8 cellular contexts compared by ENCODE assay signal in the genomic region with DNA sequence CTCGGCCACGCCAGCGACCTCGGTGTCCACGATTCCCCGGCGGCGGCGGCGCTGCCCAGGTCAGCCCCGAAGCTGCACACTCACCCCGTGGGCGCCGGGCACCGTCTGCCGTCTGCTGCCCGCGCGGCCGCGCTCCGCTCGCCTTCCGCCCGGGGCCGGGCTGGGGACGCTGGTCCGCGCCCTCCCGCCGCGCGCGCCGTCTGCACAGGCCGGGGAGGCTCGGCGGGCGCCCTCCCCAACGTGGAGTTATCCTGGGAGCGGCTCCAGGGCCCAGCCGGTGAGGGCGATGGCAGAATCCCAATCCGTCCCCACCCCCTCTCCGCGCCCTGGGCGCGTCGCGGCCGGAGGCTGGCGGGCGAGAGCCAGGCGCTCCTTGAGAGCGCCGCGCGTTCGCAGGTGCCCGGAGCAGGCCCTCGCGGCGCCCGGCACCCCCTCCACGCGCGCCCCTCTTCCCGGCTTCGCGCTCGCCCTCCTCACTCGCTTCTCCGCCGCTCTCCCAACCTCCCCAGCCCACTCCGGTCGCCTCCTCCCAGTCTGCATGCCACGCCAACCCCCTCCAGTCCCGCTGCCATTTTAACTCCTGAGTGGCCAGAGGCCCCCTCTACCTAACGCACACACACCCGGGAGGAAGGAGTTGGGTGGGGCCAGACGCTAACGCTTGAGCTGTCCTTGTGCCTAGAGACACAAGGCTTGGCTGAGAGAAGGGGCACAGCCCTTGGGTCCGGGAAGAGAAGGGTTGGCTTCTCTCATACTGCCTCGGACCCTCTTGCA.
DNase-seq lines count a peak whose midpoint lies in the region; ATAC-seq lines count a peak whose summit lies in the region.

A gene (minus strand): TSS at position 503 of the 771 bp plus-strand sequence. CDS start 65,746 bp downstream, outside the sequence.

- peaks cover 9% of the 10 kb centered on the region for H3K4me1 Mint-ChIP-seq in T-helper 1 cell treated with Interleukin-12 subunit alpha and Interleukin-12 subunit beta and Interleukin-4 antibody, amounts not matched to agents 30 μg/mL and 1 μg/mL, for 36 hours (ENCODE audit: low read depth)
- peaks cover 9% of the 10 kb centered on the region for H3K4me1 Mint-ChIP-seq in activated naive CD8-positive, alpha-beta T cell (ENCODE audit: low read depth)
- peaks cover 12% of the 10 kb centered on the region for H3K4me1 Mint-ChIP-seq in stimulated activated effector memory CD8-positive, alpha-beta T cell treated with anti-CD3 and anti-CD28 coated beads, Interleukin-12 subunit alpha, Interleukin-12 subunit beta, amount 100 ng/mL, for 72 hours

- no peaks in the 10 kb centered on the region for H3K36me3 Mint-ChIP-seq in T-helper 1 cell treated with Interleukin-12 subunit alpha and Interleukin-12 subunit beta and Interleukin-4 antibody, amounts not matched to agents 30 μg/mL and 1 μg/mL, for 36 hours (ENCODE audit: low read depth)
- H3K36me3 Mint-ChIP-seq in activated naive CD8-positive, alpha-beta T cell, result no peaks in the 10 kb centered on the region
- H3K36me3 Mint-ChIP-seq in stimulated activated effector memory CD8-positive, alpha-beta T cell treated with anti-CD3 and anti-CD28 coated beads, Interleukin-12 subunit alpha, Interleukin-12 subunit beta, amount 100 ng/mL, for 72 hours, result no peaks in the 10 kb centered on the region

- H3K9me3 Mint-ChIP-seq in T-helper 1 cell treated with Interleukin-12 subunit alpha and Interleukin-12 subunit beta and Interleukin-4 antibody, amounts not matched to agents 30 μg/mL and 1 μg/mL, for 36 hours, result no peaks in the 10 kb centered on the region
- no peaks in the 10 kb centered on the region for H3K9me3 Mint-ChIP-seq in activated naive CD8-positive, alpha-beta T cell (ENCODE audit: low read depth)
- H3K9me3 Mint-ChIP-seq in stimulated activated effector memory CD8-positive, alpha-beta T cell treated with anti-CD3 and anti-CD28 coated beads, Interleukin-12 subunit alpha, Interleukin-12 subunit beta, amount 100 ng/mL, for 72 hours, result no peaks in the 10 kb centered on the region

- no peak for ATAC-seq in stimulated activated effector memory CD8-positive, alpha-beta T cell treated with anti-CD3 and anti-CD28 coated beads, Interleukin-12 subunit alpha, Interleukin-12 subunit beta, amount 100 ng/mL, for 72 hours
- ATAC-seq in HG03342 (IDR thresholded peaks at IDR 0.05; ENCODE audit: unreplicated experiment) (no peak), GM18868 (IDR thresholded peaks at IDR 0.05; ENCODE audit: unreplicated experiment) (no peak)

- H3K27me3 Mint-ChIP-seq in T-helper 1 cell treated with Interleukin-12 subunit alpha and Interleukin-12 subunit beta and Interleukin-4 antibody, amounts not matched to agents 30 μg/mL and 1 μg/mL, for 36 hours (ENCODE audit: low read depth), result peaks cover 67% of the 10 kb centered on the region
- peaks cover 19% of the 10 kb centered on the region for H3K27me3 Mint-ChIP-seq in activated naive CD8-positive, alpha-beta T cell

- DNase-seq in T-helper 1 cell (no peak), iPS-NIHi7 (ENCODE audit: extremely low spot score) (peak; percentile 48)
- no peak for DNase-seq in stimulated activated effector memory CD8-positive, alpha-beta T cell treated with anti-CD3 and anti-CD28 coated beads, Interleukin-12 subunit alpha, Interleukin-12 subunit beta, amount 100 ng/mL, for 72 hours (ENCODE audit: low spot score in 2 of 2)
- DNase-seq in stimulated activated naive CD4-positive, alpha-beta T cell treated with Interleukin-2 at 50 U/mL for 16 hours (lab: John Stamatoyannopoulos, UW), result no peak

- no peak within 1 kb of the TSS for H3K27ac Mint-ChIP-seq in T-helper 1 cell treated with Interleukin-12 subunit alpha and Interleukin-12 subunit beta and Interleukin-4 antibody, amounts not matched to agents 30 μg/mL and 1 μg/mL, for 36 hours
- H3K27ac Mint-ChIP-seq in activated naive CD8-positive, alpha-beta T cell, result no peak within 1 kb of the TSS
- H3K27ac Mint-ChIP-seq in stimulated activated effector memory CD8-positive, alpha-beta T cell treated with anti-CD3 and anti-CD28 coated beads, Interleukin-12 subunit alpha, Interleukin-12 subunit beta, amount 100 ng/mL, for 72 hours, result no peak within 1 kb of the TSS

- peak within 1 kb of the TSS; percentile 68 for H3K4me3 Mint-ChIP-seq in T-helper 1 cell treated with Interleukin-12 subunit alpha and Interleukin-12 subunit beta and Interleukin-4 antibody, amounts not matched to agents 30 μg/mL and 1 μg/mL, for 36 hours
- H3K4me3 Mint-ChIP-seq in activated naive CD8-positive, alpha-beta T cell, result peak within 1 kb of the TSS; percentile 69
- H3K4me3 Mint-ChIP-seq in stimulated activated effector memory CD8-positive, alpha-beta T cell treated with anti-CD3 and anti-CD28 coated beads, Interleukin-12 subunit alpha, Interleukin-12 subunit beta, amount 100 ng/mL, for 72 hours, result peak within 1 kb of the TSS; percentile 9

Comparison
In these comparisons a context has a peak if more than half of its experiments do, and no peak if none do; other contexts are left out.
1. H3K4me3 Mint-ChIP-seq: peak in every context shown above with its lines; median percentile 69 in activated naive CD8-positive, alpha-beta T cell; 68 in T-helper 1 cell treated with Interleukin-12 subunit alpha and Interleukin-12 subunit beta and Interleukin-4 antibody, amounts not matched to agents 30 μg/mL and 1 μg/mL, for 36 hours; 9 in stimulated activated effector memory CD8-positive, alpha-beta T cell treated with anti-CD3 and anti-CD28 coated beads, Interleukin-12 subunit alpha, Interleukin-12 subunit beta, amount 100 ng/mL, for 72 hours.